Comparison of ENCODE assay signal across 1 cellular context in the genomic region with DNA sequence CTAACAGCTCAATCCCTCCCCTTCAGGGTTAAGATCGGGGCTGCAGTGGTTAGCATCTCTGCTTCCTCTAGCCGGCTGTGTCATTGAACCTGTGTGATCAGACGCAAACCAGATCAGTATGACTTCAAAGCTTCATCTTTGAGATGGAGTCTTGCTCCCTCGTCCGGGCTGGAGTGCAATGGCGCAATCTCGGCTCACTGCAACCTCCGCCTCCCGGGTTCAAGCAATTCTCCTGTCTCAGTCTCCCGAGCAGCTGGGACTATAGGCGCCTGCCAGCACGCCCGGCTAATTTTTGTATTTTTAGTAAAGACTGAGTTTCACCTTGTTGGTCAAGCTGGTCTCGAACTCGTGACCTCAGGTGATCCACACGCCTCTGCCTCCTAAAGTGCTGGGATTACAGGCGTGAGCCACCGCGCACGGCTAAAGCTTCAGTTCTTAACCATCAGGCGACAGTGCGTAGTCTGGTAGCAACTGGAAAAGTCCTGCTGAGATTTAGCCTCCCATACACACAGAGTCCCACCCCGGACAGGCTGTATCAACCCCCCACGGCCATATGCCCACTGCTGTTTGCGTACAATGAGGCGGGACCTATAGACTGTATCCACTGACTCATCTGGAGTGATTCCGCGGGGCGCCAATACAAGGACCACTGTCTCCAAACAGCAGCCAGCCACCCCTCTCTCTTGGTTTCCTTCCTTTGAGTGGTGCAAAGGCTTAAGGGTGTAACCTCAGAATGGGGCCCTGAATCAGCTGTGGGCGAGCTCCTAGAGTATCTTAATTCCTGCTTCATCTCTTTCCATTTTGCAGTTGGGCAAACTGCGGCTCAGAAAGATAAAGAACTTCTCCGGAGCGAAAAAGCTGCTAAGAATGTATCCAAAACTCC.
TF ChIP-seq lines count a peak whose summit lies in the region.

No MANE protein-coding gene starts in this region.

TF ChIP-seq in K562, 482 proteins besides CTCF, POLR2A, EP300 and RAD21 (continued from another document):
- TF ChIP-seq, protein P1, sequence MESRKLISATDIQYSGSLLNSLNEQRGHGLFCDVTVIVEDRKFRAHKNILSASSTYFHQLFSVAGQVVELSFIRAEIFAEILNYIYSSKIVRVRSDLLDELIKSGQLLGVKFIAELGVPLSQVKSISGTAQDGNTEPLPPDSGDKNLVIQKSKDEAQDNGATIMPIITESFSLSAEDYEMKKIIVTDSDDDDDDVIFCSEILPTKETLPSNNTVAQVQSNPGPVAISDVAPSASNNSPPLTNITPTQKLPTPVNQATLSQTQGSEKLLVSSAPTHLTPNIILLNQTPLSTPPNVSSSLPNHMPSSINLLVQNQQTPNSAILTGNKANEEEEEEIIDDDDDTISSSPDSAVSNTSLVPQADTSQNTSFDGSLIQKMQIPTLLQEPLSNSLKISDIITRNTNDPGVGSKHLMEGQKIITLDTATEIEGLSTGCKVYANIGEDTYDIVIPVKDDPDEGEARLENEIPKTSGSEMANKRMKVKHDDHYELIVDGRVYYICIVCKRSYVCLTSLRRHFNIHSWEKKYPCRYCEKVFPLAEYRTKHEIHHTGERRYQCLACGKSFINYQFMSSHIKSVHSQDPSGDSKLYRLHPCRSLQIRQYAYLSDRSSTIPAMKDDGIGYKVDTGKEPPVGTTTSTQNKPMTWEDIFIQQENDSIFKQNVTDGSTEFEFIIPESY (CRISPR knock-in tag; IDR thresholded peaks at IDR 0.05): no peak
- TF ChIP-seq PHF8 (IDR thresholded peaks at IDR 0.05; ENCODE audit: borderline replicate concordance, low read length) (no peak), ZNF75A (CRISPR knock-in tag; IDR thresholded peaks at IDR 0.05) (no peak), CCAR2 (IDR thresholded peaks at IDR 0.05; ENCODE audit: low read depth, low read length) (no peak), FOXM1 (IDR thresholded peaks at IDR 0.05; ENCODE audit: low read depth) (0 out of 2 replicates have a peak, but pooled peaks have one; percentile 49), FOXM1 (CRISPR knock-in tag; IDR thresholded peaks at IDR 0.05; ENCODE audit: low read depth) (no peak), FOS (IDR thresholded peaks at IDR 0.05; ENCODE audit: extremely low read depth, insufficient read length) (no peak), ETV5 (CRISPR knock-in tag; IDR thresholded peaks at IDR 0.05; ENCODE audit: low read depth) (no peak), CBFA2T3 (IDR thresholded peaks at IDR 0.05) (no peak), SRSF1 (IDR thresholded peaks at IDR 0.05; ENCODE audit: low read depth, low read length) (no peak), BRCA1 (IDR thresholded peaks at IDR 0.05) (no peak), BRCA1 (CRISPR knock-in tag; IDR thresholded peaks at IDR 0.05) (no peak), TCF7L2 (IDR thresholded peaks at IDR 0.05; ENCODE audit: low read depth, low read length) (no peak), GABPB1 (CRISPR knock-in tag; IDR thresholded peaks at IDR 0.05) (no peak), CHD4 (IDR thresholded peaks at IDR 0.05; ENCODE audit: insufficient read depth, insufficient replicate concordance, low read depth, low read length, poor library complexity, severe bottlenecking) (no peak), TARDBP (IDR thresholded peaks at IDR 0.05) (no peak), NONO (IDR thresholded peaks at IDR 0.05; ENCODE audit: low read depth in 2 of 2, low read length in 1 of 2) (no peak), DMBX1 (CRISPR knock-in tag; IDR thresholded peaks at IDR 0.05; ENCODE audit: borderline replicate concordance) (no peak), SAP30 (IDR thresholded peaks at IDR 0.05; ENCODE audit: borderline replicate concordance, insufficient read depth, low read depth, low read length, poor library complexity, severe bottlenecking) (peak; percentile 32)
- TF ChIP-seq, protein P2, sequence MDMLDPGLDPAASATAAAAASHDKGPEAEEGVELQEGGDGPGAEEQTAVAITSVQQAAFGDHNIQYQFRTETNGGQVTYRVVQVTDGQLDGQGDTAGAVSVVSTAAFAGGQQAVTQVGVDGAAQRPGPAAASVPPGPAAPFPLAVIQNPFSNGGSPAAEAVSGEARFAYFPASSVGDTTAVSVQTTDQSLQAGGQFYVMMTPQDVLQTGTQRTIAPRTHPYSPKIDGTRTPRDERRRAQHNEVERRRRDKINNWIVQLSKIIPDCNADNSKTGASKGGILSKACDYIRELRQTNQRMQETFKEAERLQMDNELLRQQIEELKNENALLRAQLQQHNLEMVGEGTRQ (CRISPR knock-in tag; IDR thresholded peaks at IDR 0.05): no peak
- TF ChIP-seq, protein P3, sequence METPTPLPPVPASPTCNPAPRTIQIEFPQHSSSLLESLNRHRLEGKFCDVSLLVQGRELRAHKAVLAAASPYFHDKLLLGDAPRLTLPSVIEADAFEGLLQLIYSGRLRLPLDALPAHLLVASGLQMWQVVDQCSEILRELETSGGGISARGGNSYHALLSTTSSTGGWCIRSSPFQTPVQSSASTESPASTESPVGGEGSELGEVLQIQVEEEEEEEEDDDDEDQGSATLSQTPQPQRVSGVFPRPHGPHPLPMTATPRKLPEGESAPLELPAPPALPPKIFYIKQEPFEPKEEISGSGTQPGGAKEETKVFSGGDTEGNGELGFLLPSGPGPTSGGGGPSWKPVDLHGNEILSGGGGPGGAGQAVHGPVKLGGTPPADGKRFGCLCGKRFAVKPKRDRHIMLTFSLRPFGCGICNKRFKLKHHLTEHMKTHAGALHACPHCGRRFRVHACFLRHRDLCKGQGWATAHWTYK (CRISPR knock-in tag; IDR thresholded peaks at IDR 0.05): no peak
- TF ChIP-seq, protein P4, sequence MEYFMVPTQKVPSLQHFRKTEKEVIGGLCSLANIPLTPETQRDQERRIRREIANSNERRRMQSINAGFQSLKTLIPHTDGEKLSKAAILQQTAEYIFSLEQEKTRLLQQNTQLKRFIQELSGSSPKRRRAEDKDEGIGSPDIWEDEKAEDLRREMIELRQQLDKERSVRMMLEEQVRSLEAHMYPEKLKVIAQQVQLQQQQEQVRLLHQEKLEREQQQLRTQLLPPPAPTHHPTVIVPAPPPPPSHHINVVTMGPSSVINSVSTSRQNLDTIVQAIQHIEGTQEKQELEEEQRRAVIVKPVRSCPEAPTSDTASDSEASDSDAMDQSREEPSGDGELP (CRISPR knock-in tag; IDR thresholded peaks at IDR 0.05; ENCODE audit: borderline replicate concordance): peak; percentile 90
- TF ChIP-seq, protein P5, sequence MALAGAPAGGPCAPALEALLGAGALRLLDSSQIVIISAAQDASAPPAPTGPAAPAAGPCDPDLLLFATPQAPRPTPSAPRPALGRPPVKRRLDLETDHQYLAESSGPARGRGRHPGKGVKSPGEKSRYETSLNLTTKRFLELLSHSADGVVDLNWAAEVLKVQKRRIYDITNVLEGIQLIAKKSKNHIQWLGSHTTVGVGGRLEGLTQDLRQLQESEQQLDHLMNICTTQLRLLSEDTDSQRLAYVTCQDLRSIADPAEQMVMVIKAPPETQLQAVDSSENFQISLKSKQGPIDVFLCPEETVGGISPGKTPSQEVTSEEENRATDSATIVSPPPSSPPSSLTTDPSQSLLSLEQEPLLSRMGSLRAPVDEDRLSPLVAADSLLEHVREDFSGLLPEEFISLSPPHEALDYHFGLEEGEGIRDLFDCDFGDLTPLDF (CRISPR knock-in tag; IDR thresholded peaks at IDR 0.05): no peak
- TF ChIP-seq, protein P6, sequence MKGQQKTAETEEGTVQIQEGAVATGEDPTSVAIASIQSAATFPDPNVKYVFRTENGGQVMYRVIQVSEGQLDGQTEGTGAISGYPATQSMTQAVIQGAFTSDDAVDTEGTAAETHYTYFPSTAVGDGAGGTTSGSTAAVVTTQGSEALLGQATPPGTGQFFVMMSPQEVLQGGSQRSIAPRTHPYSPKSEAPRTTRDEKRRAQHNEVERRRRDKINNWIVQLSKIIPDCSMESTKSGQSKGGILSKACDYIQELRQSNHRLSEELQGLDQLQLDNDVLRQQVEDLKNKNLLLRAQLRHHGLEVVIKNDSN (CRISPR knock-in tag; IDR thresholded peaks at IDR 0.05): peak; percentile 48; the same call in 1 of the 2 replicates
- TF ChIP-seq, protein P7, sequence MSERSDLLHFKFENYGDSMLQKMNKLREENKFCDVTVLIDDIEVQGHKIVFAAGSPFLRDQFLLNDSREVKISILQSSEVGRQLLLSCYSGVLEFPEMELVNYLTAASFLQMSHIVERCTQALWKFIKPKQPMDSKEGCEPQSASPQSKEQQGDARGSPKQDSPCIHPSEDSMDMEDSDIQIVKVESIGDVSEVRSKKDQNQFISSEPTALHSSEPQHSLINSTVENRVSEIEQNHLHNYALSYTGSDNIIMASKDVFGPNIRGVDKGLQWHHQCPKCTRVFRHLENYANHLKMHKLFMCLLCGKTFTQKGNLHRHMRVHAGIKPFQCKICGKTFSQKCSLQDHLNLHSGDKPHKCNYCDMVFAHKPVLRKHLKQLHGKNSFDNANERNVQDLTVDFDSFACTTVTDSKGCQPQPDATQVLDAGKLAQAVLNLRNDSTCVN (CRISPR knock-in tag; IDR thresholded peaks at IDR 0.05): no peak
- TF ChIP-seq, protein P8, sequence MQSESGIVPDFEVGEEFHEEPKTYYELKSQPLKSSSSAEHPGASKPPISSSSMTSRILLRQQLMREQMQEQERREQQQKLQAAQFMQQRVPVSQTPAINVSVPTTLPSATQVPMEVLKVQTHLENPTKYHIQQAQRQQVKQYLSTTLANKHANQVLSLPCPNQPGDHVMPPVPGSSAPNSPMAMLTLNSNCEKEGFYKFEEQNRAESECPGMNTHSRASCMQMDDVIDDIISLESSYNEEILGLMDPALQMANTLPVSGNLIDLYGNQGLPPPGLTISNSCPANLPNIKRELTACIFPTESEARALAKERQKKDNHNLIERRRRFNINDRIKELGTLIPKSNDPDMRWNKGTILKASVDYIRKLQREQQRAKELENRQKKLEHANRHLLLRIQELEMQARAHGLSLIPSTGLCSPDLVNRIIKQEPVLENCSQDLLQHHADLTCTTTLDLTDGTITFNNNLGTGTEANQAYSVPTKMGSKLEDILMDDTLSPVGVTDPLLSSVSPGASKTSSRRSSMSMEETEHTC (IDR thresholded peaks at IDR 0.05): no peak
- TF ChIP-seq, protein P9, sequence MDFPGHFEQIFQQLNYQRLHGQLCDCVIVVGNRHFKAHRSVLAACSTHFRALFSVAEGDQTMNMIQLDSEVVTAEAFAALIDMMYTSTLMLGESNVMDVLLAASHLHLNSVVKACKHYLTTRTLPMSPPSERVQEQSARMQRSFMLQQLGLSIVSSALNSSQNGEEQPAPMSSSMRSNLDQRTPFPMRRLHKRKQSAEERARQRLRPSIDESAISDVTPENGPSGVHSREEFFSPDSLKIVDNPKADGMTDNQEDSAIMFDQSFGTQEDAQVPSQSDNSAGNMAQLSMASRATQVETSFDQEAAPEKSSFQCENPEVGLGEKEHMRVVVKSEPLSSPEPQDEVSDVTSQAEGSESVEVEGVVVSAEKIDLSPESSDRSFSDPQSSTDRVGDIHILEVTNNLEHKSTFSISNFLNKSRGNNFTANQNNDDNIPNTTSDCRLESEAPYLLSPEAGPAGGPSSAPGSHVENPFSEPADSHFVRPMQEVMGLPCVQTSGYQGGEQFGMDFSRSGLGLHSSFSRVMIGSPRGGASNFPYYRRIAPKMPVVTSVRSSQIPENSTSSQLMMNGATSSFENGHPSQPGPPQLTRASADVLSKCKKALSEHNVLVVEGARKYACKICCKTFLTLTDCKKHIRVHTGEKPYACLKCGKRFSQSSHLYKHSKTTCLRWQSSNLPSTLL (IDR thresholded peaks at IDR 0.05): no peak
